Comparison of ENCODE assay signal across 10 cellular contexts in genomic region chr5:35129921-35130485, GRCh38.
A peak's percentile ranks its signal among the peaks of the same experiment; 100 is the strongest.
DNase-seq lines count a peak whose midpoint lies in the region; ATAC-seq and TF ChIP-seq lines count a peak whose summit lies in the region.
"Had no signal": no experiment of that assay in that cellular context is flagged by ENCODE, and none has a peak within 500 bp of the region (broad histone marks: within the 10 kb centered on the region; RNA-seq: fewer than 3 reads in every experiment).

No MANE protein-coding gene starts in this region.

- H3K27me3 ChIP-seq in psoas muscle (ENCODE audit: insufficient read depth in 3 of 3, low read length in 2 of 3), result no peaks in the 10 kb centered on the region

- intact Hi-C loops in psoas muscle (cut with DNase I), result no loop called here

- ATAC-seq in GM21786 (IDR thresholded peaks at IDR 0.05; ENCODE audit: unreplicated experiment) (peak; percentile 76), psoas muscle (no peak), HG03342 (IDR thresholded peaks at IDR 0.05; ENCODE audit: unreplicated experiment) (no peak)

- no peak for TF ChIP-seq CTCF in choroid plexus epithelial cell (conservative IDR thresholded peaks at IDR 0.05; ENCODE audit: low read depth, low read length)
- no peak for TF ChIP-seq CTCF in psoas muscle (IDR thresholded peaks at IDR 0.05)

- DNase-seq in activated CD4-positive, alpha-beta T cell treated with anti-CD3 and anti-CD28 coated beads for 24 hours (ENCODE audit: low read depth in 2 of 2), result peak; percentile 33 to 38
- DNase-seq in choroid plexus epithelial cell (ENCODE audit: low read depth), result peak; percentile 22
- DNase-seq in stimulated activated CD4-positive, alpha-beta T cell treated with anti-CD3 and anti-CD28 coated beads, Interleukin-4, amount 100 ng/mL, for 1 hour, result peak; percentile 30
- no peak for DNase-seq in NCI-H526 (lab: John Stamatoyannopoulos, UW)
- DNase-seq in psoas muscle, result no peak
- no peak for DNase-seq in iPS-NIHi11 (ENCODE audit: low spot score)
- DNase-seq: NCI-H510A treated with DMSO at 0.1 percent for 48 hours; stimulated activated naive B cell treated with anti-CD40 and anti-IgM and Interleukin-4, amounts not matched to agents 10 μg/mL and 1 μg/mL and 100 μg/mL, for 72 hours had no signal

- WGBS in psoas muscle, 3 donors, result 85 to 88% (median 87%) methylated on average over 7 of the region's 7 CpGs

- no peak overlapping the region for H3K4me3 ChIP-seq in choroid plexus epithelial cell (ENCODE audit: low read depth, low read length)
- no peak overlapping the region for H3K4me3 ChIP-seq in psoas muscle

- H3K36me3 ChIP-seq in psoas muscle (ENCODE audit: insufficient read depth in 1 of 2, low read depth in 1 of 2), result no peaks in the 10 kb centered on the region

- H3K9me3 ChIP-seq in psoas muscle, result no peaks in the 10 kb centered on the region

- H3K27ac ChIP-seq in psoas muscle, result no peak overlapping the region

- H3K4me1 ChIP-seq in psoas muscle, result no peaks in the 10 kb centered on the region

Comparison
In these comparisons a context has a peak if more than half of its experiments do, and no peak if none do; other contexts are left out.
1. DNase-seq: peak in activated CD4-positive, alpha-beta T cell treated with anti-CD3 and anti-CD28 coated beads for 24 hours (2 of 2), choroid plexus epithelial cell (single experiment) and stimulated activated CD4-positive, alpha-beta T cell treated with anti-CD3 and anti-CD28 coated beads, Interleukin-4, amount 100 ng/mL, for 1 hour (single experiment); none in NCI-H526 (0 of 2), psoas muscle (0 of 2) and iPS-NIHi11 (single experiment).